In the genomic region with DNA sequence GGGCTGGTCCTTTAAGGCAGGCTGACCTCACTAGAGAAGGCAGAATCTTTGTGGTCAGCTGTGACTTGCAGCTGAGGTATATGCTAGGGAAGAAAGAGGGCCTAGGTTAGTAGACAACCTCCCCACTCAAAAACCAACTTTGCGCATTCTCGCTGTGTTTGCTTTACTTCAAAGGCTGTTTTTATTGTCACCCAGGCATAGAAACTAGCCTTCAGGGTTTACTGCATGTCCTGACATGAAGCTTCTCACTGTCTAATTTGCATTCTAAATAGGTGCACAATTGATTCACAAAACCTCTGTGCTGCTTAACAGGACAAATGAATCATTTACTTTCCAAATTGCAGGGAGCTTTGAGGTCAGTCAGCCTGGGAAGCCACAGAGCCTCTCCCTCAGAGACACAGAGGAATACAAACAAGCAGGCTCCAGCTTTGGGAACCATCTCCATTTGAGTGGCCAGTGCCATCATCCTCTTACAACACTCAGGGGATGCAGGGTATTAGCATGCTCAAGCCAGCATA, we compare ENCODE assay signal across 10 cellular contexts.
DNase-seq lines count a peak whose midpoint lies in the region; ATAC-seq and TF ChIP-seq lines count a peak whose summit lies in the region.
"Had no signal": no experiment of that assay in that cellular context is flagged by ENCODE, and none has a peak within 500 bp of the region (broad histone marks: within the 10 kb centered on the region; RNA-seq: fewer than 3 reads in every experiment).

No MANE protein-coding gene starts in this region.

- H3K4me1 ChIP-seq in esophagus muscularis mucosa, result peaks cover 0 to 9% (median 4%) of the 10 kb centered on the region in 4 donors

- no peaks in the 10 kb centered on the region for H3K27me3 ChIP-seq in esophagus muscularis mucosa

- ATAC-seq in GM19467 (IDR thresholded peaks at IDR 0.05; ENCODE audit: unreplicated experiment) (peak; percentile 48), HG03442 (IDR thresholded peaks at IDR 0.05; ENCODE audit: unreplicated experiment) (peak; percentile 64)
- ATAC-seq: activated CD4-positive, CD25-positive, alpha-beta regulatory T cell treated with anti-CD3 and anti-CD28 coated beads, Interleukin-2, amount 50 U/mL, for 24 hours had no signal

- WGBS in esophagus muscularis mucosa, result 89% methylated on average over 2 of the region's 2 CpGs

- no peak for TF ChIP-seq EP300 in esophagus muscularis mucosa (IDR thresholded peaks at IDR 0.05)

- no peak overlapping the region for H3K4me3 ChIP-seq in fibroblast of pulmonary artery (replicated peaks; ENCODE audit: low read depth, low read length)
- H3K4me3 ChIP-seq in esophagus muscularis mucosa, result no peak overlapping the region

- H3K27ac ChIP-seq in esophagus muscularis mucosa (replicated peaks in 1 of 4), result peak overlapping the region in 1 of 4 donors; percentile 5

- TF ChIP-seq CTCF in fibroblast of pulmonary artery (IDR thresholded peaks at IDR 0.05; ENCODE audit: low read length, missing control alignments) (no peak), esophagus muscularis mucosa (IDR thresholded peaks at IDR 0.05) (no peak)

- H3K36me3 ChIP-seq in esophagus muscularis mucosa, result no peaks in the 10 kb centered on the region

- DNase-seq in DMS53 treated with DMSO at 0.1 percent for 48 hours (lab: John Stamatoyannopoulos, UW; ENCODE audit: unreplicated experiment) (peak; percentile 10), fibroblast of pulmonary artery (ENCODE audit: low read depth) (peak; percentile 25), NCI-H2171 (lab: John Stamatoyannopoulos, UW) (no peak), esophagus muscularis mucosa (ENCODE audit: extremely low spot score) (no peak), GF-D8 (lab: John Stamatoyannopoulos, UW) (no peak)
- no peak for DNase-seq in stimulated activated CD4-positive, alpha-beta T cell treated with anti-CD3 and anti-CD28 coated beads, Interleukin-4, amount 100 ng/mL, for 24 hours
- DNase-seq: cortex of kidney had no signal

- no peak for TF ChIP-seq POLR2A in esophagus muscularis mucosa (IDR thresholded peaks at IDR 0.05; ENCODE audit: low read depth)

- no peaks in the 10 kb centered on the region for H3K9me3 ChIP-seq in esophagus muscularis mucosa

- intact Hi-C loops in esophagus muscularis mucosa (cut with DNase I), result no loop called here

Comparison
In these comparisons a context has a peak if more than half of its experiments do, and no peak if none do; other contexts are left out.
1. DNase-seq: peak in DMS53 treated with DMSO at 0.1 percent for 48 hours (single experiment) and fibroblast of pulmonary artery (single experiment); none in NCI-H2171 (single experiment), esophagus muscularis mucosa (single experiment), stimulated activated CD4-positive, alpha-beta T cell treated with anti-CD3 and anti-CD28 coated beads, Interleukin-4, amount 100 ng/mL, for 24 hours (single experiment) and GF-D8 (single experiment).